11 cellular contexts compared by ENCODE assay signal in genomic region chr12:110744697-110745264, GRCh38. TPM values are rescaled to one million over a fixed set of nuclear protein-coding genes. Genes with fewer than 3 reads are reported as not detected.
DNase-seq lines count a peak whose midpoint lies in the region; ATAC-seq, FAIRE-seq and TF ChIP-seq lines count a peak whose summit lies in the region.
"Had no signal": no experiment of that assay in that cellular context is flagged by ENCODE, and none has a peak within 500 bp of the region (broad histone marks: within the 10 kb centered on the region; RNA-seq: fewer than 3 reads in every experiment).

No MANE protein-coding gene starts in this region.

- no peaks in the 10 kb centered on the region for H3K9me3 ChIP-seq in K562 (replicated peaks; ENCODE audit: control insufficient read depth, insufficient read depth, low read depth, low read length)

- H3K23ac ChIP-seq in mesendoderm (ENCODE audit: low read length) = no peak overlapping the region

- H3K79me2 ChIP-seq in K562 (ENCODE audit: control insufficient read depth, insufficient read depth, low read length) (peaks cover 30% of the 10 kb centered on the region), mesendoderm (ENCODE audit: control insufficient read depth, insufficient read depth, low read length) (peaks cover 24% of the 10 kb centered on the region)

- no peak for ATAC-seq in K562
- ATAC-seq: activated CD8-positive, alpha-beta T cell treated with anti-CD3 and anti-CD28 coated beads, Interleukin-2, amount 10 ng/mL, durations not matched to agents 7 days and 5 days had no signal

- H3K4ac ChIP-seq in mesendoderm (ENCODE audit: low read depth, low read length) = no peak overlapping the region

- H3K4me3 ChIP-seq in K562 = no peak overlapping the region
- no peak overlapping the region for H3K4me3 ChIP-seq in mesendoderm (ENCODE audit: low read length)

- TF ChIP-seq CTCF in K562 (IDR thresholded peaks at IDR 0.05 in 2 of 3, conservative IDR thresholded peaks at IDR 0.05 in 1 of 3; ENCODE audit: insufficient read depth in 2 of 3, low read depth in 1 of 3, low read length in 3 of 3) = no peak

- H3K9me1 ChIP-seq in K562 (ENCODE audit: control insufficient read depth, insufficient read depth, low read length) = no peaks in the 10 kb centered on the region

- peak; percentile 64 for DNase-seq in A172 (ENCODE audit: low spot score)
- peak; percentile 27 for DNase-seq in HuH-7 (ENCODE audit: low spot score)
- DNase-seq in K562 (ENCODE audit: extremely low read depth in 1 of 4, low spot score in 3 of 4) = no peak
- peak; percentile 28 for DNase-seq in mesendoderm
- no peak for DNase-seq in activated gamma-delta T cell (lab: John Stamatoyannopoulos, UW)
- DNase-seq in retina = no peak
- no peak for DNase-seq in activated CD4-positive, CD25-positive, alpha-beta regulatory T cell treated with anti-CD3 and anti-CD28 coated beads, Interleukin-2, amount 50 U/mL, for 72 hours
- DNase-seq in stimulated activated CD4-positive, alpha-beta T cell treated with anti-CD3 and anti-CD28 coated beads, Interleukin-2, amount 100 ng/mL, for 24 hours = no peak
- DNase-seq: activated CD8-positive, alpha-beta T cell treated with anti-CD3 and anti-CD28 coated beads, Interleukin-2, amount 10 ng/mL, durations not matched to agents 7 days and 5 days; NCI-H187; SIG-M5 had no signal

- TF ChIP-seq EP300 in K562 (IDR thresholded peaks at IDR 0.05; ENCODE audit: low read length) = no peak

- POLR2A ChIA-PET in K562 (lab: Yijun Ruan, JAX) = interaction anchor here (0.6 to 1.2 kb wide), 2 partner anchors 11 to 1828 kb away, joined by 3 read pairs; no protein-coding TSS in a partner anchor

- 37% methylated on average over 5 of the region's 5 CpGs for whole genome bisulfite sequencing in K562 (ENCODE audit: insufficient coverage, low coverage, missing lambda C conversion rate)
- WGBS in mesendoderm (ENCODE audit: extremely low coverage, insufficient coverage, low lambda C conversion rate) = no CpG with 5 or more reads among the region's 5 CpGs

- TF ChIP-seq RAD21 in K562 (CRISPR knock-in tag; conservative IDR thresholded peaks at IDR 0.05 in 1 of 2, IDR thresholded peaks at IDR 0.05 in 1 of 2) = no peak

- CTCF ChIA-PET in K562 (lab: Yijun Ruan, JAX; ENCODE audit: low intra/inter-chr PET ratio) = no interaction called here

- H2BK120ac ChIP-seq in mesendoderm (ENCODE audit: low read depth, low read length) = no peak overlapping the region

- TF ChIP-seq POLR2A in K562 (conservative IDR thresholded peaks at IDR 0.05) = no peak

- H2AK5ac ChIP-seq in mesendoderm (ENCODE audit: low read length) = no peak overlapping the region

- H3K56ac ChIP-seq in mesendoderm (ENCODE audit: low read length) = no peak overlapping the region

- BruUV-seq in K562 (replicated peaks; lab: Mats Ljungman, UMichigan) = no TSS peak

- in situ Hi-C loops in K562 (cut with MboI) = no loop called here

- peaks cover 14% of the 10 kb centered on the region for H4K20me1 ChIP-seq in K562 (replicated peaks; ENCODE audit: control insufficient read depth, insufficient read depth, low read length)

- peaks cover 10 to 12% of the 10 kb centered on the region in 2 experiments for H3K4me1 ChIP-seq in K562 (replicated peaks in 1 of 2; ENCODE audit: control insufficient read depth in 2 of 2, insufficient read depth in 2 of 2, low read length in 2 of 2)
- H3K4me1 ChIP-seq in mesendoderm (ENCODE audit: control insufficient read depth, low read depth, low read length) = peaks cover 2% of the 10 kb centered on the region

- H3K36me3 ChIP-seq in K562 (ENCODE audit: control insufficient read depth, insufficient read depth, low read length) (peaks cover 13% of the 10 kb centered on the region), mesendoderm (ENCODE audit: control insufficient read depth, insufficient read depth, low read length) (no peaks in the 10 kb centered on the region)

- no peak for FAIRE-seq in K562 (lab: Jason Lieb, UNC)

- H3K27ac ChIP-seq in K562 (ENCODE audit: extremely low read depth, low read depth, low read length) (no peak overlapping the region), mesendoderm (ENCODE audit: low read depth, low read length) (no peak overlapping the region)

- H2BK15ac ChIP-seq in mesendoderm (replicated peaks; ENCODE audit: low read depth) = no peak overlapping the region

- no peak overlapping the region for H4K5ac ChIP-seq in mesendoderm (ENCODE audit: low read length)

- intact Hi-C loops in K562 (cut with micrococcal nuclease) = loop anchor here (5.0 kb wide), 1 partner anchor 83 kb away; no protein-coding TSS in a partner anchor

- no peak overlapping the region for H2AFZ ChIP-seq in K562 (ENCODE audit: low read depth, low read length)

- no peak overlapping the region for H4K8ac ChIP-seq in mesendoderm (ENCODE audit: low read depth, low read length)

- no peaks in the 10 kb centered on the region for H3K79me1 ChIP-seq in mesendoderm (ENCODE audit: low read length)

- H3K18ac ChIP-seq in mesendoderm (ENCODE audit: low read length) = no peak overlapping the region

- H3K27me3 ChIP-seq in K562 (ENCODE audit: control insufficient read depth in 2 of 2, insufficient read depth in 2 of 2, low read length in 2 of 2) (no peaks in the 10 kb centered on the region), mesendoderm (ENCODE audit: insufficient read depth, low read length, poor library complexity) (no peaks in the 10 kb centered on the region)

- H3K4me2 ChIP-seq in K562 (ENCODE audit: insufficient read depth, low read length) = no peak overlapping the region
- H3K4me2 ChIP-seq in mesendoderm (ENCODE audit: low read length) = no peak overlapping the region

- no peak overlapping the region for H2BK5ac ChIP-seq in mesendoderm (ENCODE audit: low read length)

- H3K9ac ChIP-seq in K562 (ENCODE audit: insufficient read depth in 1 of 2, low read depth in 2 of 2, low read length in 2 of 2) = no peak overlapping the region; a peak in 1 of 4 replicates
- no peak overlapping the region for H3K9ac ChIP-seq in mesendoderm (ENCODE audit: low read length)

TF ChIP-seq in K562, 482 proteins besides CTCF, POLR2A, EP300 and RAD21 (continues in another document):
- peak; percentile 64 for TF ChIP-seq CEBPB (tag; IDR thresholded peaks at IDR 0.05)
- peak; percentile 22 to 70; a peak in 2 of 4 replicates for TF ChIP-seq KDM1A (IDR thresholded peaks at IDR 0.05)

RNA-seq across cellular contexts. Expression of gene PPP1CC, which starts 2.1 kb away (rescaled TPM):
- total RNA-seq in A172 (2014; rRNA removed; shearing (Covaris generic)) = 195 and 212 TPM in 2 replicates
- 91.4 and 203 TPM in 2 replicates for total RNA-seq in K562 (2011; cell fraction: chromatin; rRNA removed; ENCODE audit: low replicate concordance)
- 57.5 and 69.1 TPM in 2 replicates for total RNA-seq in K562 (2011; cell fraction: nucleolus; rRNA removed)
- 128 and 212 TPM in 2 replicates for total RNA-seq in K562 (2011; cell fraction: nucleoplasm; rRNA removed)
- total RNA-seq in K562 (2014; rRNA removed) = 153 and 181 TPM in 2 replicates
- 203 and 241 TPM in 2 replicates for total RNA-seq in K562 (2014; rRNA removed; fragmentation: Illumina TruSeq; extraction: Trizol)
- total RNA-seq in K562 (2015; rRNA removed; fragmentation: Illumina TruSeq; extraction: Trizol) = 182 and 195 TPM in 2 replicates
- total RNA-seq in K562 (2021) = 178 and 197 TPM in 2 replicates
- polyA plus RNA-seq in K562 (2011; rRNA removed) = 223 and 280 TPM in 2 replicates
- 55.3 and 113 TPM in 2 replicates for polyA plus RNA-seq in K562 (2011; cell fraction: cytosol; rRNA removed)
- 73.0 and 117 TPM in 2 replicates for polyA plus RNA-seq in K562 (2011; cell fraction: nucleus; rRNA removed)
- polyA plus RNA-seq in K562 (2012) = 169 and 223 TPM in 2 replicates
- 247 and 286 TPM in 2 replicates for polyA plus RNA-seq in K562 (2014; fragmentation: Illumina TruSeq; extraction: Trizol)
- 10 to 100 TPM; 67.4 to 76.3 TPM for polyA plus RNA-seq in K562 (2014; fragmentation: Nextera tagmentation; extraction: Ambion mirVana)
- 184 and 189 TPM in 2 replicates for polyA plus RNA-seq in K562 (2014; rRNA removed)
- 168 and 213 TPM in 2 replicates for polyA minus RNA-seq in K562 (2011; rRNA and poly(A)+ RNA removed)
- polyA minus RNA-seq in K562 (2011; cell fraction: cytosol; rRNA and poly(A)+ RNA removed) = 76.7 and 92.6 TPM in 2 replicates
- polyA minus RNA-seq in K562 (2011; cell fraction: nucleus; rRNA and poly(A)+ RNA removed) = 44.8 and 82.3 TPM in 2 replicates
- polyA plus RNA-seq in mesendoderm (2013, experiment 1 of 2) = 266 TPM
- 258 TPM for polyA plus RNA-seq in mesendoderm (2013, experiment 2 of 2)

RNA-seq across cellular contexts. Expression of gene HVCN1, which starts 55.9 kb away (rescaled TPM):
- total RNA-seq in A172 (2014; rRNA removed; shearing (Covaris generic)) = 0.14 and 0.95 TPM in 2 replicates
- 0.93 and 3.1 TPM in 2 replicates for total RNA-seq in K562 (2011; cell fraction: chromatin; rRNA removed; ENCODE audit: low replicate concordance)
- total RNA-seq in K562 (2011; cell fraction: nucleolus; rRNA removed) = 0.92 and 1.3 TPM in 2 replicates
- 1.0 and 1.2 TPM in 2 replicates for total RNA-seq in K562 (2011; cell fraction: nucleoplasm; rRNA removed)
- 0.50 and 1.4 TPM in 2 replicates for total RNA-seq in K562 (2014; rRNA removed)
- total RNA-seq in K562 (2014; rRNA removed; fragmentation: Illumina TruSeq; extraction: Trizol) = 0.61 and 0.91 TPM in 2 replicates
- total RNA-seq in K562 (2015; rRNA removed; fragmentation: Illumina TruSeq; extraction: Trizol) = 1.0 and 1.6 TPM in 2 replicates
- 0.87 and 1.4 TPM in 2 replicates for total RNA-seq in K562 (2021)
- 0.25 and 4.6 TPM in 2 replicates for polyA plus RNA-seq in K562 (2011; rRNA removed)
- polyA plus RNA-seq in K562 (2011; cell fraction: cytosol; rRNA removed) = 0.55 and 3.7 TPM in 2 replicates
- polyA plus RNA-seq in K562 (2011; cell fraction: nucleus; rRNA removed) = 0.54 and 2.5 TPM in 2 replicates
- polyA plus RNA-seq in K562 (2012) = 2.4 and 6.2 TPM in 2 replicates
- 1.4 and 1.8 TPM in 2 replicates for polyA plus RNA-seq in K562 (2014; fragmentation: Illumina TruSeq; extraction: Trizol)
- polyA plus RNA-seq in K562 (2014; fragmentation: Nextera tagmentation; extraction: Ambion mirVana) = under 1 TPM; 0.21 to 0.24 TPM
- polyA plus RNA-seq in K562 (2014; rRNA removed) = 0.74 and 0.90 TPM in 2 replicates
- 0.42 and 2.5 TPM in 2 replicates for polyA minus RNA-seq in K562 (2011; rRNA and poly(A)+ RNA removed)
- polyA minus RNA-seq in K562 (2011; cell fraction: cytosol; rRNA and poly(A)+ RNA removed) = 1.2 TPM in 1 of 2 replicates, not detected in the other
- 0.27 and 0.89 TPM in 2 replicates for polyA minus RNA-seq in K562 (2011; cell fraction: nucleus; rRNA and poly(A)+ RNA removed)
- 4.6 TPM for polyA plus RNA-seq in mesendoderm (2013, experiment 1 of 2)
- polyA plus RNA-seq in mesendoderm (2013, experiment 2 of 2) = 4.3 TPM

Comparison
In these comparisons a context has a peak if more than half of its experiments do, and no peak if none do; other contexts are left out.
1. DNase-seq: peak in A172 (single experiment), HuH-7 (single experiment) and mesendoderm (single experiment); none in K562 (0 of 4), activated gamma-delta T cell (single experiment), retina (single experiment), activated CD4-positive, CD25-positive, alpha-beta regulatory T cell treated with anti-CD3 and anti-CD28 coated beads, Interleukin-2, amount 50 U/mL, for 72 hours (single experiment) and stimulated activated CD4-positive, alpha-beta T cell treated with anti-CD3 and anti-CD28 coated beads, Interleukin-2, amount 100 ng/mL, for 24 hours (0 of 2).